ENCODE assay signal across 29 cellular contexts in genomic region chr10:43024524-43024923, GRCh38. TPM values are rescaled to one million over a fixed set of nuclear protein-coding genes. Genes with fewer than 3 reads are reported as not detected.
"Had no signal": no experiment of that assay in that cellular context is flagged by ENCODE, and none has a peak within 500 bp of the region (broad histone marks: within the 10 kb centered on the region; RNA-seq: fewer than 3 reads in every experiment).

No MANE protein-coding gene starts in this region.

- H3K9ac ChIP-seq: parathyroid adenoma had no signal

- H3K4me3 ChIP-seq: left lung, lower lobe of right lung, right atrium auricular region, right lobe of liver, smooth muscle cell, stomach, testis, tibial artery, upper lobe of right lung had no signal

- H3K79me2 ChIP-seq: parathyroid adenoma had no signal

- H3K9me3 ChIP-seq: left lung, lower lobe of right lung, right atrium auricular region, right lobe of liver, stomach, testis, tibial artery, upper lobe of right lung had no signal

- H3K4me3 Mint-ChIP-seq: immature natural killer cell; naive thymus-derived CD8-positive, alpha-beta T cell; nephron; neural crest cell; stimulated activated naive B cell treated with anti-CD40 and anti-IgM and Interleukin-4, amounts not matched to agents 10 μg/mL and 1 μg/mL and 100 μg/mL, for 72 hours had no signal

- H3K9me3 Mint-ChIP-seq: immature natural killer cell, nephron had no signal

- H2AFZ ChIP-seq: parathyroid adenoma had no signal

- H3K27ac Mint-ChIP-seq: immature natural killer cell; naive thymus-derived CD8-positive, alpha-beta T cell; nephron; progenitor cell of endocrine pancreas; stimulated activated naive B cell treated with anti-CD40 and anti-IgM and Interleukin-4, amounts not matched to agents 10 μg/mL and 1 μg/mL and 100 μg/mL, for 72 hours had no signal

- H3K36me3 Mint-ChIP-seq: immature natural killer cell; stimulated activated naive B cell treated with anti-CD40 and anti-IgM and Interleukin-4, amounts not matched to agents 10 μg/mL and 1 μg/mL and 100 μg/mL, for 72 hours had no signal

- H3K27me3 ChIP-seq: right atrium auricular region, right lobe of liver, testis had no signal

- H3K36me3 ChIP-seq: left lung, lower lobe of right lung, right atrium auricular region, right lobe of liver, stomach, tibial artery, upper lobe of right lung had no signal

- FAIRE-seq: islet of Langerhans, kidney had no signal

- H3K4me1 Mint-ChIP-seq: immature natural killer cell; naive thymus-derived CD8-positive, alpha-beta T cell had no signal

- H3K27ac ChIP-seq: left lung, lower lobe of right lung, parathyroid adenoma, right atrium auricular region, right lobe of liver, stomach, testis, tibial artery, upper lobe of right lung had no signal

- DNase-seq: hypothalamus; immature natural killer cell; kidney; left colon; left lung; lower lobe of right lung; mammary epithelial cell; mesenchymal stem cell; naive thymus-derived CD8-positive, alpha-beta T cell; nucleus accumbens; right lobe of liver; stimulated activated CD4-positive, alpha-beta T cell treated with anti-CD3 and anti-CD28 coated beads, Interleukin-12 subunit alpha, Interleukin-12 subunit beta, amount 100 ng/mL, for 4 hours; stimulated activated CD4-positive, alpha-beta T cell treated with anti-CD3 and anti-CD28 coated beads, Interleukin-15, amount 100 ng/mL, for 24 hours; stimulated activated CD4-positive, alpha-beta T cell treated with anti-CD3 and anti-CD28 coated beads, Interleukin-2, amount 100 ng/mL, for 24 hours; stimulated activated CD4-positive, alpha-beta T cell treated with anti-CD3 and anti-CD28 coated beads, Interleukin-4, amount 100 ng/mL, for 1 hour; stimulated activated naive B cell treated with anti-CD40 and anti-IgM and Interleukin-4, amounts not matched to agents 10 μg/mL and 1 μg/mL and 100 μg/mL, for 72 hours; stimulated activated naive CD8-positive, alpha-beta T cell treated with anti-CD3 and anti-CD28 coated beads, Interleukin-15, Interleukin-2, amounts not matched to agents 100 U/mL and 50 U/mL, for 24 hours; stomach; testis; tibial artery; trophoblast cell had no signal

- H3K4me2 ChIP-seq: smooth muscle cell had no signal

- H3K4me1 ChIP-seq: left lung, lower lobe of right lung, testis, upper lobe of right lung had no signal

RNA-seq across cellular contexts. Expression of gene RET, which starts 52.3 kb away (rescaled TPM):
- total RNA-seq: naive thymus-derived CD8-positive, alpha-beta T cell had no signal
- polyA plus RNA-seq: naive thymus-derived CD8-positive, alpha-beta T cell had no signal
